In genomic region chr15:58344164-58345070, GRCh38 we compare ENCODE assay signal across 1 cellular context.
TF ChIP-seq lines count a peak whose summit lies in the region.

No MANE protein-coding gene starts in this region.

TF ChIP-seq in K562, 482 proteins besides CTCF, POLR2A, EP300 and RAD21 (continued from another document):
- TF ChIP-seq ZNF639 (CRISPR knock-in tag; conservative IDR thresholded peaks at IDR 0.05 in 1 of 2, IDR thresholded peaks at IDR 0.05 in 1 of 2) (peak in 1 of 2 experiments; percentile 49; a peak in 1 of 4 replicates), ZNF668 (CRISPR knock-in tag; IDR thresholded peaks at IDR 0.05) (no peak), KDM5B (IDR thresholded peaks at IDR 0.05; ENCODE audit: insufficient replicate concordance, low read depth, low read length) (no peak)
- TF ChIP-seq, protein P1, sequence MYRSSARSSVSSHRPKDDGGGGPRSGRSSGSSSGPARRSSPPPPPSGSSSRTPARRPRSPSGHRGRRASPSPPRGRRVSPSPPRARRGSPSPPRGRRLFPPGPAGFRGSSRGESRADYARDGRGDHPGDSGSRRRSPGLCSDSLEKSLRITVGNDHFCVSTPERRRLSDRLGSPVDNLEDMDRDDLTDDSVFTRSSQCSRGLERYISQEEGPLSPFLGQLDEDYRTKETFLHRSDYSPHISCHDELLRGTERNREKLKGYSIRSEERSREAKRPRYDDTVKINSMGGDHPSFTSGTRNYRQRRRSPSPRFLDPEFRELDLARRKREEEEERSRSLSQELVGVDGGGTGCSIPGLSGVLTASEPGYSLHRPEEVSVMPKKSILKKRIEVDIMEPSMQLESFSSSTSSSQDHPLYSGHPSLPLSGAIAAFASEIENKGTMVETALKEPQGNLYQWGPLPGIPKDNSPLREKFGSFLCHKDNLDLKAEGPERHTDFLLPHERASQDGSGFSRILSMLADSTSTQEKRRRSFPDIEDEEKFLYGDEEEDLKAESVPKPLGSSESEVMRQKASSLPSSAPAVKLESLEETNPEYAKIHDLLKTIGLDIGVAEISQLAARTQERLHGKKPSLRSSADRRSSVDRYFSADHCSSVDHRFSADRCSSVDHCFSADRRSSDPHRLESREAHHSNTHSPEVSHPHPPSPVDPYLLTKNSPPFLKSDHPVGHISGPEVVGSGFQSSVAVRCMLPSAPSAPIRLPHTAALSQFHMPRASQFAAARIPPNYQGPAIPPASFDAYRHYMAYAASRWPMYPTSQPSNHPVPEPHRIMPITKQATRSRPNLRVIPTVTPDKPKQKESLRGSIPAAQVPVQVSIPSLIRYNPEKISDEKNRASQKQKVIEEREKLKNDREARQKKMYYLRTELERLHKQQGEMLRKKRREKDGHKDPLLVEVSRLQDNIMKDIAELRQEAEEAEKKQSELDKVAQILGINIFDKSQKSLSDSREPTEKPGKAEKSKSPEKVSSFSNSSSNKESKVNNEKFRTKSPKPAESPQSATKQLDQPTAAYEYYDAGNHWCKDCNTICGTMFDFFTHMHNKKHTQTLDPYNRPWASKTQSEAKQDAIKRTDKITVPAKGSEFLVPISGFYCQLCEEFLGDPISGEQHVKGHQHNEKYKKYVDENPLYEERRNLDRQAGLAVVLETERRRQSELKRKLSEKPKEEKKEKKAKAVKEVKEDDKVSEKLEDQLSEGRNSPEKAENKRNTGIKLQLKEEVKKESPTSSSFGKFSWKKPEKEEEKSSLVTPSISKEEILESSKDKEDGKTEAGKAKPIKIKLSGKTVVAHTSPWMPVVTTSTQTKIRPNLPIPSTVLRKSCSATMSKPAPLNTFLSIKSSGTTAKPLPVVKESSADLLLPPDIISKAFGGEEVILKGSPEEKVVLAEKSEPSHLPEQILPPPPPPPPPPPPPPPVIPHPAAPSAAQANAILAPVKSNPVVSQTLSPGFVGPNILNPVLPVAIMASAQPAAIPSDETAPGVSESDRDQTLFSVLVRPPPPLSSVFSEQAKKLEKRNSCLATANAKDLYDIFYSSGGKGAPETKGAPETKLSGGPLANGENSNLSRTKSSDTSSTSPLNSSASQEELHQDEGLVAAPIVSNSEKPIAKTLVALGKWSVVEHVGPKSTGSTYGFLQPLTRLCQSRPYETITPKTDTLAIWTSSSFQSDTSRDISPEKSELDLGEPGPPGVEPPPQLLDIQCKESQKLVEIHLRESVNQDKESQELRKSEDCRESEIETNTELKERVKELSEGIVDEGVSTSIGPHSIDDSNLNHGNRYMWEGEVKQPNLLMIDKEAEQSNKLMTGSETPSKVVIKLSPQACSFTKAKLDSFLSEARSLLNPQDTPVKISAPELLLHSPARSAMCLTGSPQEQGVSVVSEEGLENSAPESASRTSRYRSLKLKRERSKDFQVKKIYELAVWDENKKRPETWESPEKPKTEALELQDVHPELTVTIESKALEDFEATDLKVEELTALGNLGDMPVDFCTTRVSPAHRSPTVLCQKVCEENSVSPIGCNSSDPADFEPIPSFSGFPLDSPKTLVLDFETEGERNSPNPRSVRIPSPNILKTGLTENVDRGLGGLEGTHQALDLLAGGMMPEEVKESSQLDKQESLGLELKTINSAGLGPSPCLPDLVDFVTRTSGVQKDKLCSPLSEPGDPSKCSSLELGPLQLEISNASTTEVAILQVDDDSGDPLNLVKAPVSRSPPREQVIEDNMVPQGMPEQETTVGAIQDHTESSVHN (IDR thresholded peaks at IDR 0.05; ENCODE audit: borderline replicate concordance in 1 of 2, low read depth in 1 of 2), result no peak
- TF ChIP-seq, protein P2, sequence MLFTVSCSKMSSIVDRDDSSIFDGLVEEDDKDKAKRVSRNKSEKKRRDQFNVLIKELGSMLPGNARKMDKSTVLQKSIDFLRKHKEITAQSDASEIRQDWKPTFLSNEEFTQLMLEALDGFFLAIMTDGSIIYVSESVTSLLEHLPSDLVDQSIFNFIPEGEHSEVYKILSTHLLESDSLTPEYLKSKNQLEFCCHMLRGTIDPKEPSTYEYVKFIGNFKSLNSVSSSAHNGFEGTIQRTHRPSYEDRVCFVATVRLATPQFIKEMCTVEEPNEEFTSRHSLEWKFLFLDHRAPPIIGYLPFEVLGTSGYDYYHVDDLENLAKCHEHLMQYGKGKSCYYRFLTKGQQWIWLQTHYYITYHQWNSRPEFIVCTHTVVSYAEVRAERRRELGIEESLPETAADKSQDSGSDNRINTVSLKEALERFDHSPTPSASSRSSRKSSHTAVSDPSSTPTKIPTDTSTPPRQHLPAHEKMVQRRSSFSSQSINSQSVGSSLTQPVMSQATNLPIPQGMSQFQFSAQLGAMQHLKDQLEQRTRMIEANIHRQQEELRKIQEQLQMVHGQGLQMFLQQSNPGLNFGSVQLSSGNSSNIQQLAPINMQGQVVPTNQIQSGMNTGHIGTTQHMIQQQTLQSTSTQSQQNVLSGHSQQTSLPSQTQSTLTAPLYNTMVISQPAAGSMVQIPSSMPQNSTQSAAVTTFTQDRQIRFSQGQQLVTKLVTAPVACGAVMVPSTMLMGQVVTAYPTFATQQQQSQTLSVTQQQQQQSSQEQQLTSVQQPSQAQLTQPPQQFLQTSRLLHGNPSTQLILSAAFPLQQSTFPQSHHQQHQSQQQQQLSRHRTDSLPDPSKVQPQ (CRISPR knock-in tag; IDR thresholded peaks at IDR 0.05; ENCODE audit: borderline replicate concordance), result no peak
TF ChIP-seq in K562: peak in this region for 39.
